ENCODE assay signal across 10 cellular contexts in genomic region chr1:25023190-25023578, GRCh38.
DNase-seq lines count a peak whose midpoint lies in the region; ATAC-seq and TF ChIP-seq lines count a peak whose summit lies in the region.
"Had no signal": no experiment of that assay in that cellular context is flagged by ENCODE, and none has a peak within 500 bp of the region (broad histone marks: within the 10 kb centered on the region; RNA-seq: fewer than 3 reads in every experiment).

No MANE protein-coding gene starts in this region.

- H3K36me3 Mint-ChIP-seq in activated T-cell treated with anti-CD3 and anti-CD28 coated beads, Interleukin-2, amount 50 U/mL, for 24 hours (ENCODE audit: low read depth): no peaks in the 10 kb centered on the region

- H3K36me3 ChIP-seq in SK-N-MC (ENCODE audit: insufficient read depth, low read length): no peaks in the 10 kb centered on the region
- no peaks in the 10 kb centered on the region for H3K36me3 ChIP-seq in H7 (replicated peaks; ENCODE audit: control insufficient read depth, insufficient read depth, low read length)
- H3K36me3 ChIP-seq: ascending aorta, thyroid gland had no signal

- no peak for ATAC-seq in foreskin keratinocyte
- no peak for ATAC-seq in stimulated activated naive CD8-positive, alpha-beta T cell treated with anti-CD3 and anti-CD28 coated beads, Interleukin-15, amount 100 ng/mL, for 72 hours
- ATAC-seq in GM21786 (IDR thresholded peaks at IDR 0.05; ENCODE audit: unreplicated experiment): no peak

- peaks cover 7% of the 10 kb centered on the region for H3K4me1 ChIP-seq in foreskin keratinocyte
- H3K4me1 ChIP-seq: ascending aorta had no signal

- H3K9me3 Mint-ChIP-seq in activated T-cell treated with anti-CD3 and anti-CD28 coated beads, Interleukin-2, amount 50 U/mL, for 24 hours: no peaks in the 10 kb centered on the region
- H3K9me3 Mint-ChIP-seq in stimulated activated naive CD8-positive, alpha-beta T cell treated with anti-CD3 and anti-CD28 coated beads, Interleukin-15, amount 100 ng/mL, for 72 hours: no peaks in the 10 kb centered on the region

- DNase-seq in activated T-cell treated with anti-CD3 and anti-CD28 coated beads, Interleukin-2, amount 50 U/mL, for 24 hours: no peak
- no peak for DNase-seq in activated T-cell treated with anti-CD3 and anti-CD28 coated beads, Interleukin-2, amount 50 U/mL, for 1 hour
- DNase-seq in SK-N-MC (ENCODE audit: low read depth, low spot score) (no peak), foreskin keratinocyte (no peak), H7 (no peak), GM03348 (ENCODE audit: low spot score) (no peak)
- DNase-seq in stimulated activated naive CD8-positive, alpha-beta T cell treated with anti-CD3 and anti-CD28 coated beads, Interleukin-15, amount 100 ng/mL, for 72 hours: no peak
- DNase-seq: thyroid gland had no signal

- peaks cover 96% of the 10 kb centered on the region for H3K4me1 Mint-ChIP-seq in activated T-cell treated with anti-CD3 and anti-CD28 coated beads, Interleukin-2, amount 50 U/mL, for 24 hours (ENCODE audit: low read depth)
- H3K4me1 Mint-ChIP-seq in stimulated activated naive CD8-positive, alpha-beta T cell treated with anti-CD3 and anti-CD28 coated beads, Interleukin-15, amount 100 ng/mL, for 72 hours: peaks cover 40% of the 10 kb centered on the region

- H3K9ac ChIP-seq in SK-N-MC (ENCODE audit: insufficient read length): peak overlapping the region; percentile 68

- TF ChIP-seq CTCF in foreskin keratinocyte (conservative IDR thresholded peaks at IDR 0.05): no peak

- peak overlapping the region; percentile 99 for H3K27ac ChIP-seq in SK-N-MC
- peak overlapping the region; percentile 93 for H3K27ac ChIP-seq in foreskin keratinocyte
- H3K27ac ChIP-seq: thyroid gland had no signal

- no peaks in the 10 kb centered on the region for H3K9me3 ChIP-seq in SK-N-MC (ENCODE audit: low read depth, low read length)
- H3K9me3 ChIP-seq: ascending aorta, thyroid gland had no signal

- peak overlapping the region; percentile 71 for H3K4me3 Mint-ChIP-seq in activated T-cell treated with anti-CD3 and anti-CD28 coated beads, Interleukin-2, amount 50 U/mL, for 24 hours
- H3K4me3 Mint-ChIP-seq in stimulated activated naive CD8-positive, alpha-beta T cell treated with anti-CD3 and anti-CD28 coated beads, Interleukin-15, amount 100 ng/mL, for 72 hours: peak overlapping the region; percentile 85

- peak overlapping the region; percentile 69 for H3K4me3 ChIP-seq in SK-N-MC
- no peak overlapping the region for H3K4me3 ChIP-seq in H7 (ENCODE audit: insufficient read depth, low read depth, low read length)
- H3K4me3 ChIP-seq: ascending aorta, thyroid gland had no signal

- H3K27me3 Mint-ChIP-seq in activated T-cell treated with anti-CD3 and anti-CD28 coated beads, Interleukin-2, amount 50 U/mL, for 24 hours: no peaks in the 10 kb centered on the region
- no peaks in the 10 kb centered on the region for H3K27me3 Mint-ChIP-seq in stimulated activated naive CD8-positive, alpha-beta T cell treated with anti-CD3 and anti-CD28 coated beads, Interleukin-15, amount 100 ng/mL, for 72 hours

- H3K27me3 ChIP-seq in foreskin keratinocyte: no peaks in the 10 kb centered on the region
- no peaks in the 10 kb centered on the region for H3K27me3 ChIP-seq in H7 (ENCODE audit: control insufficient read depth, insufficient read depth, low read length)
- H3K27me3 ChIP-seq: ascending aorta, thyroid gland had no signal

- H3K27ac Mint-ChIP-seq in activated T-cell treated with anti-CD3 and anti-CD28 coated beads, Interleukin-2, amount 50 U/mL, for 24 hours: peak overlapping the region; percentile 93
- H3K27ac Mint-ChIP-seq in stimulated activated naive CD8-positive, alpha-beta T cell treated with anti-CD3 and anti-CD28 coated beads, Interleukin-15, amount 100 ng/mL, for 72 hours: peak overlapping the region; percentile 91 to 98
